Comparison of ENCODE assay signal across 18 cellular contexts in genomic region chr11:1532606-1533341, GRCh38. TPM values are rescaled to one million over a fixed set of nuclear protein-coding genes. Genes with fewer than 3 reads are reported as not detected.
A peak's percentile ranks its signal among the peaks of the same experiment; 100 is the strongest.
DNase-seq lines count a peak whose midpoint lies in the region; ATAC-seq and TF ChIP-seq lines count a peak whose summit lies in the region.
"Had no signal": no experiment of that assay in that cellular context is flagged by ENCODE, and none has a peak within 500 bp of the region (broad histone marks: within the 10 kb centered on the region; RNA-seq: fewer than 3 reads in every experiment).

No MANE protein-coding gene starts in this region.

- TF ChIP-seq EP300 in esophagus muscularis mucosa (IDR thresholded peaks at IDR 0.05): no peak

- H3K36me3 Mint-ChIP-seq in activated naive CD4-positive, alpha-beta T cell treated with anti-CD3 and anti-CD28 coated beads for 36 hours (ENCODE audit: low read depth): no peaks in the 10 kb centered on the region

- ATAC-seq in RWPE2 (ENCODE audit: low read depth): peak; percentile 18; the same call in 1 of the 3 replicates
- peak; percentile 11 to 23 for ATAC-seq in lower lobe of right lung
- no peak for ATAC-seq in thoracic aorta (ENCODE audit: insufficient number of reproducible peaks, low FRiP score, low read depth)
- no peak for ATAC-seq in HG02885 (IDR thresholded peaks at IDR 0.05; ENCODE audit: poor library complexity, unreplicated experiment)
- ATAC-seq in HG02623 (IDR thresholded peaks at IDR 0.05; ENCODE audit: unreplicated experiment): no peak
- ATAC-seq: PC-3 had no signal

- no peaks in the 10 kb centered on the region for H3K36me3 ChIP-seq in RWPE2 (ENCODE audit: low read depth)
- H3K36me3 ChIP-seq in esophagus muscularis mucosa: peaks cover 0 to 32% (median 7%) of the 10 kb centered on the region in 4 donors
- peaks cover 42% of the 10 kb centered on the region for H3K36me3 ChIP-seq in lower lobe of right lung
- no peaks in the 10 kb centered on the region for H3K36me3 ChIP-seq in thoracic aorta
- H3K36me3 ChIP-seq: ovary had no signal

- H3K27me3 Mint-ChIP-seq in activated naive CD4-positive, alpha-beta T cell treated with anti-CD3 and anti-CD28 coated beads for 36 hours (ENCODE audit: low read depth): no peaks in the 10 kb centered on the region
- H3K27me3 Mint-ChIP-seq: CD4-positive, CD25-positive, alpha-beta regulatory T cell; memory B cell had no signal

- H3K4me1 ChIP-seq in RWPE2 (ENCODE audit: insufficient read depth, poor library complexity, severe bottlenecking) (peaks cover 12% of the 10 kb centered on the region), esophagus muscularis mucosa (peaks cover 90 to 95% (median 91%) of the 10 kb centered on the region in 4 donors), lower lobe of right lung (peaks cover 76% of the 10 kb centered on the region), thoracic aorta (ENCODE audit: control insufficient read depth in 1 of 2, low read depth in 2 of 2) (peaks cover 26 to 63% of the 10 kb centered on the region in 2 donors)

- CTCF ChIA-PET in activated naive CD4-positive, alpha-beta T cell treated with anti-CD3 and anti-CD28 coated beads for 36 hours (lab: Charles Lee): interaction anchor here (1.0 kb wide), 1 partner anchor 18 kb away, joined by 4 read pairs; no protein-coding TSS in a partner anchor

- peaks cover 56% of the 10 kb centered on the region for H3K4me1 Mint-ChIP-seq in activated naive CD4-positive, alpha-beta T cell treated with anti-CD3 and anti-CD28 coated beads for 36 hours (ENCODE audit: low read depth)

- DNase-seq in RWPE2 (ENCODE audit: low spot score) (no peak), esophagus muscularis mucosa (ENCODE audit: extremely low spot score) (no peak), lower lobe of right lung (no peak), thoracic aorta (ENCODE audit: low spot score) (no peak), HPDE6-E6E7 (ENCODE audit: extremely low spot score) (no peak)
- no peak for DNase-seq in activated naive CD4-positive, alpha-beta T cell treated with anti-CD3 and anti-CD28 coated beads for 36 hours
- DNase-seq: activated CD4-positive, alpha-beta memory T cell treated with anti-CD3 and anti-CD28 coated beads, Interleukin-2, amount 10 ng/mL, durations not matched to agents 7 days and 5 days; activated effector memory CD4-positive, alpha-beta T cell treated with Interleukin-2 at 50 U/mL for 16 hours; CD4-positive, CD25-positive, alpha-beta regulatory T cell; Karpas-422; ovary; PC-3; stimulated activated CD4-positive, alpha-beta T cell treated with anti-CD3 and anti-CD28 coated beads, Interleukin-4, amount 100 ng/mL, for 24 hours; stimulated activated naive CD4-positive, alpha-beta T cell had no signal

- H3K9me3 ChIP-seq in RWPE2 (ENCODE audit: severe bottlenecking) (no peaks in the 10 kb centered on the region), esophagus muscularis mucosa (no peaks in the 10 kb centered on the region), lower lobe of right lung (no peaks in the 10 kb centered on the region), thoracic aorta (no peaks in the 10 kb centered on the region)
- H3K9me3 ChIP-seq: ovary had no signal

- H3K27ac ChIP-seq in RWPE2 (ENCODE audit: poor library complexity, severe bottlenecking): peak overlapping the region; percentile 36
- H3K27ac ChIP-seq in esophagus muscularis mucosa (replicated peaks in 1 of 4): peak overlapping the region; percentile 57 to 81 (median 67)
- no peak overlapping the region for H3K27ac ChIP-seq in lower lobe of right lung
- peak overlapping the region; percentile 63 to 65 for H3K27ac ChIP-seq in thoracic aorta
- H3K27ac ChIP-seq: ovary had no signal

- no peak for TF ChIP-seq CTCF in RWPE2 (IDR thresholded peaks at IDR 0.05; ENCODE audit: poor library complexity, severe bottlenecking)
- TF ChIP-seq CTCF in esophagus muscularis mucosa (IDR thresholded peaks at IDR 0.05): no peak
- TF ChIP-seq CTCF in lower lobe of right lung (IDR thresholded peaks at IDR 0.05): no peak
- TF ChIP-seq CTCF in thoracic aorta (IDR thresholded peaks at IDR 0.05): no peak

- no peak overlapping the region for H3K27ac Mint-ChIP-seq in activated naive CD4-positive, alpha-beta T cell treated with anti-CD3 and anti-CD28 coated beads for 36 hours
- H3K27ac Mint-ChIP-seq: activated CD4-positive, alpha-beta memory T cell treated with anti-CD3 and anti-CD28 coated beads, Interleukin-2, amount 10 ng/mL, durations not matched to agents 7 days and 5 days; memory B cell had no signal

- WGBS in esophagus muscularis mucosa: 72% methylated on average over 20 of the region's 20 CpGs

- H3K4me3 Mint-ChIP-seq in activated naive CD4-positive, alpha-beta T cell treated with anti-CD3 and anti-CD28 coated beads for 36 hours: no peak overlapping the region
- H3K4me3 Mint-ChIP-seq: activated CD4-positive, alpha-beta memory T cell treated with anti-CD3 and anti-CD28 coated beads, Interleukin-2, amount 10 ng/mL, durations not matched to agents 7 days and 5 days; memory B cell had no signal

- H3K27me3 ChIP-seq in RWPE2 (ENCODE audit: insufficient read depth, poor library complexity, severe bottlenecking) (no peaks in the 10 kb centered on the region), esophagus muscularis mucosa (no peaks in the 10 kb centered on the region), lower lobe of right lung (ENCODE audit: low read depth) (no peaks in the 10 kb centered on the region), thoracic aorta (replicated peaks; ENCODE audit: insufficient read depth) (no peaks in the 10 kb centered on the region)
- H3K27me3 ChIP-seq: ovary had no signal

- no peaks in the 10 kb centered on the region for H3K9me3 Mint-ChIP-seq in activated naive CD4-positive, alpha-beta T cell treated with anti-CD3 and anti-CD28 coated beads for 36 hours
- H3K9me3 Mint-ChIP-seq: activated CD4-positive, alpha-beta memory T cell treated with anti-CD3 and anti-CD28 coated beads, Interleukin-2, amount 10 ng/mL, durations not matched to agents 7 days and 5 days; CD4-positive, CD25-positive, alpha-beta regulatory T cell; memory B cell had no signal

- no peak for TF ChIP-seq POLR2A in esophagus muscularis mucosa (IDR thresholded peaks at IDR 0.05; ENCODE audit: low read depth)

- intact Hi-C loops in esophagus muscularis mucosa (cut with DNase I) (no loop called here), lower lobe of right lung (cut with DNase I) (no loop called here)
- intact Hi-C loops in activated naive CD4-positive, alpha-beta T cell treated with anti-CD3 and anti-CD28 coated beads for 36 hours (cut with micrococcal nuclease): no loop called here

- H3K4me3 ChIP-seq in RWPE2 (ENCODE audit: severe bottlenecking) (no peak overlapping the region), esophagus muscularis mucosa (no peak overlapping the region), lower lobe of right lung (no peak overlapping the region), thoracic aorta (no peak overlapping the region)
- H3K4me3 ChIP-seq: ovary had no signal

RNA-seq across cellular contexts. Expression of gene DUSP8, which starts 39.3 kb away (rescaled TPM):
- total RNA-seq in esophagus muscularis mucosa (1 to 10 TPM; 2.5 to 8.5 (median 4.8) TPM), lower lobe of right lung (8.9 TPM), thoracic aorta (1 to 10 TPM; 3.7 to 7.6 TPM)
- 1 to 10 TPM; 2.9 to 3.0 TPM for total RNA-seq in activated naive CD4-positive, alpha-beta T cell treated with anti-CD3 and anti-CD28 coated beads for 36 hours

RNA-seq across cellular contexts. Expression of gene MOB2, which starts 46.2 kb away (rescaled TPM):
- total RNA-seq in esophagus muscularis mucosa (100 to 1,000 TPM in 2 of 4 donors, 10 to 100 TPM in 2; 66.6 to 115 (median 89.5) TPM), lower lobe of right lung (50.4 TPM), thoracic aorta (10 to 100 TPM; 31.4 to 87.7 TPM)
- total RNA-seq in activated naive CD4-positive, alpha-beta T cell treated with anti-CD3 and anti-CD28 coated beads for 36 hours: 10 to 100 TPM; 12.4 to 14.1 TPM

RNA-seq across cellular contexts. Expression of gene KRTAP5-1, which starts 52.3 kb away (rescaled TPM):
- total RNA-seq in esophagus muscularis mucosa: not detected
- not detected for total RNA-seq in lower lobe of right lung
- total RNA-seq in thoracic aorta: not detected
- not detected for total RNA-seq in activated naive CD4-positive, alpha-beta T cell treated with anti-CD3 and anti-CD28 coated beads for 36 hours
- total RNA-seq: activated CD4-positive, alpha-beta memory T cell treated with anti-CD3 and anti-CD28 coated beads, Interleukin-2, amount 10 ng/mL, durations not matched to agents 7 days and 5 days; CD4-positive, CD25-positive, alpha-beta regulatory T cell; chondrocyte; ovary; PC-3 had no signal

Comparison
In these comparisons a context has a peak if more than half of its experiments do, and no peak if none do; other contexts are left out.
1. ATAC-seq: peak in RWPE2 (single experiment) and lower lobe of right lung (2 of 2); none in thoracic aorta (single experiment), HG02885 (single experiment) and HG02623 (single experiment).